Comparison of ENCODE assay signal across 1 cellular context in genomic region chr9:35789541-35789940, GRCh38.
TF ChIP-seq lines count a peak whose summit lies in the region.

No MANE protein-coding gene starts in this region.

TF ChIP-seq in H1, 55 proteins besides CTCF, POLR2A, EP300 and RAD21:
- TF ChIP-seq GABPA (IDR thresholded peaks at IDR 0.05; ENCODE audit: borderline replicate concordance, insufficient read depth, low read length) (no peak), HDAC6 (IDR thresholded peaks at IDR 0.05; ENCODE audit: low read depth, low read length) (no peak), BACH1 (IDR thresholded peaks at IDR 0.05; ENCODE audit: low read length) (0 out of 2 replicates have a peak, but pooled peaks have one; percentile 16), KDM5A (IDR thresholded peaks at IDR 0.05; ENCODE audit: low read length) (no peak), SUZ12 (IDR thresholded peaks at IDR 0.05; ENCODE audit: low read length) (no peak), E2F6 (IDR thresholded peaks at IDR 0.05) (no peak), BRCA1 (IDR thresholded peaks at IDR 0.05; ENCODE audit: low read depth, low read length) (no peak), ASH2L (IDR thresholded peaks at IDR 0.05; ENCODE audit: low read length) (no peak), POU5F1 (IDR thresholded peaks at IDR 0.05; ENCODE audit: low read depth, low read length) (no peak), SP4 (IDR thresholded peaks at IDR 0.05; ENCODE audit: low read length) (no peak), NANOG (IDR thresholded peaks at IDR 0.05; ENCODE audit: insufficient read depth, low read depth, low read length, poor library complexity, severe bottlenecking) (no peak), SP2 (IDR thresholded peaks at IDR 0.05; ENCODE audit: low read length) (no peak), MAFK (IDR thresholded peaks at IDR 0.05; ENCODE audit: low read depth, low read length) (peak; percentile 86), SIN3A (conservative IDR thresholded peaks at IDR 0.05 in 1 of 2, IDR thresholded peaks at IDR 0.05 in 1 of 2; ENCODE audit: low read depth in 1 of 2, low read length in 2 of 2) (no peak)
